Comparison of ENCODE assay signal across 1 cellular context in genomic region chr9:72480261-72480660, GRCh38. TPM values are rescaled to one million over a fixed set of nuclear protein-coding genes. Genes with fewer than 3 reads are reported as not detected.
"Had no signal": no experiment of that assay in that cellular context is flagged by ENCODE, and none has a peak within 500 bp of the region (broad histone marks: within the 10 kb centered on the region; RNA-seq: fewer than 3 reads in every experiment).

No MANE protein-coding gene starts in this region.

RNA-seq across cellular contexts. Expression of gene TMC1, which starts 41.1 kb away (rescaled TPM):
- polyA plus RNA-seq: IgD-negative memory B cell had no signal
